8 cellular contexts compared by ENCODE assay signal in the genomic region with DNA sequence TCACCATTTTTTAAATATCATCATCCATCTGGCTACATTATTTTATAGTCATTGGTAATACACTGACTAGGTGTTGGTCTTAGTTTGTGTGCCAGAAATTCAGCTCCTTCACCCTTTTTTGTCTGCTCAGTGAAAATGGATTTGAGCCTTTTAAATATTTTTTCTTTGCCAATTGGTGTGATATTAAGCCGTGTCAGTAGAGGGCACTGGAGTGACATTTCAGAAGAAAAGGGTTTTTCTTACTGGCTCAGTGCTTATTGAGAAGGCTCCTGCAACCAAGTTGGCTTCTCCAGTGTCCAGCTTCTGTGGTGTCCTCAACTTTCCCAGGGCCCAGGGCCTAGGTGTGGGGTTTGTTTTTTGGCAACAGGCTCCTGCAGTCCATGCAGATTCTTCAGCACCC.
DNase-seq lines count a peak whose midpoint lies in the region; ATAC-seq and TF ChIP-seq lines count a peak whose summit lies in the region.
"Had no signal": no experiment of that assay in that cellular context is flagged by ENCODE, and none has a peak within 500 bp of the region (broad histone marks: within the 10 kb centered on the region; RNA-seq: fewer than 3 reads in every experiment).

No MANE protein-coding gene starts in this region.

- no peak overlapping the region for H3K27ac ChIP-seq in IMR-90 (ENCODE audit: insufficient read depth, low read length)
- no peak overlapping the region for H3K27ac ChIP-seq in vagina
- H3K27ac ChIP-seq in prostate gland: no peak overlapping the region
- H3K27ac ChIP-seq: epithelial cell of prostate had no signal

- H2AFZ ChIP-seq in IMR-90 (replicated peaks; ENCODE audit: low read length, poor library complexity): no peak overlapping the region

- no peak overlapping the region for H3K4ac ChIP-seq in IMR-90 (ENCODE audit: low read depth, low read length)

- DNase-seq in IMR-90: peak; percentile 41
- peak; percentile 12 for DNase-seq in UCSD-AML1 (lab: John Stamatoyannopoulos, UW; ENCODE audit: unreplicated experiment)
- peak; percentile 16 to 54 for DNase-seq in lung microvascular endothelial cell (ENCODE audit: low read depth in 2 of 2)
- no peak for DNase-seq in vagina (ENCODE audit: extremely low spot score in 2 of 2)
- no peak for DNase-seq in activated CD8-positive, alpha-beta memory T cell treated with anti-CD3 and anti-CD28 coated beads for 24 hours
- no peak for DNase-seq in prostate gland (ENCODE audit: low spot score)

- no peaks in the 10 kb centered on the region for H3K4me1 ChIP-seq in IMR-90 (ENCODE audit: control insufficient read depth, insufficient read depth, low read length)
- H3K4me1 ChIP-seq in vagina: no peaks in the 10 kb centered on the region
- no peaks in the 10 kb centered on the region for H3K4me1 ChIP-seq in prostate gland (replicated peaks)

- CTCF ChIA-PET in IMR-90 (lab: Yijun Ruan, JAX): interaction anchor here (0.6 to 1.7 kb wide), 3 partner anchors 551 to 1043 kb away, joined by 3 to 14 read pairs (median 3); no protein-coding TSS in a partner anchor

- no peaks in the 10 kb centered on the region for H3K9me1 ChIP-seq in IMR-90 (ENCODE audit: insufficient read depth, low read length)

- H3K4me2 ChIP-seq in IMR-90 (ENCODE audit: low read depth, low read length): no peak overlapping the region

- H3K4me3 ChIP-seq in IMR-90 (ENCODE audit: insufficient read depth, low read depth, low read length) (no peak overlapping the region), vagina (no peak overlapping the region), prostate gland (no peak overlapping the region)

- H3K56ac ChIP-seq in IMR-90 (ENCODE audit: extremely low read depth, insufficient read depth, low read length): no peak overlapping the region

- peak; percentile 61 for TF ChIP-seq RAD21 in IMR-90 (IDR thresholded peaks at IDR 0.05; ENCODE audit: low read length)

- TF ChIP-seq POLR2A in IMR-90 (IDR thresholded peaks at IDR 0.05; ENCODE audit: low read depth, low read length) (no peak), vagina (IDR thresholded peaks at IDR 0.05) (no peak), prostate gland (IDR thresholded peaks at IDR 0.05) (no peak)

- H3K9me3 ChIP-seq in IMR-90 (ENCODE audit: control insufficient read depth, insufficient read depth, low read length) (no peaks in the 10 kb centered on the region), vagina (no peaks in the 10 kb centered on the region), prostate gland (no peaks in the 10 kb centered on the region)

- no peak overlapping the region for H2BK15ac ChIP-seq in IMR-90 (ENCODE audit: low read depth, low read length)

- TF ChIP-seq CTCF in IMR-90 (conservative IDR thresholded peaks at IDR 0.05; ENCODE audit: low read depth, low read length): peak; percentile 60
- no peak for TF ChIP-seq CTCF in vagina (IDR thresholded peaks at IDR 0.05)
- no peak for TF ChIP-seq CTCF in prostate gland (IDR thresholded peaks at IDR 0.05)

- H3K36me3 ChIP-seq in IMR-90 (ENCODE audit: control insufficient read depth, insufficient read depth, low read length) (no peaks in the 10 kb centered on the region), vagina (no peaks in the 10 kb centered on the region), prostate gland (no peaks in the 10 kb centered on the region)

- intact Hi-C loops in IMR-90 (cut with micrococcal nuclease): loop anchor here (1.0 to 2.0 kb wide), 2 partner anchors 352 to 559 kb away; no protein-coding TSS in a partner anchor
- intact Hi-C loops in vagina (cut with DNase I): no loop called here
- intact Hi-C loops in prostate gland (cut with DNase I): no loop called here

- no peak overlapping the region for H3K9ac ChIP-seq in IMR-90 (ENCODE audit: low read depth, low read length)

- H2AK9ac ChIP-seq in IMR-90 (replicated peaks; ENCODE audit: low read depth, low read length, poor library complexity): no peak overlapping the region

- no peak overlapping the region for H2BK20ac ChIP-seq in IMR-90 (ENCODE audit: low read depth, low read length)

- H2BK120ac ChIP-seq in IMR-90 (ENCODE audit: low read depth, low read length): no peak overlapping the region

- no peak overlapping the region for H3K23ac ChIP-seq in IMR-90 (ENCODE audit: low read depth, low read length)

- no peak overlapping the region for H2AK5ac ChIP-seq in IMR-90 (ENCODE audit: low read depth, low read length)

- H4K8ac ChIP-seq in IMR-90 (ENCODE audit: low read depth in 2 of 2, low read length in 2 of 2): no peak overlapping the region

- no CpG with 5 or more reads among the region's 1 CpG for WGBS in IMR-90 (ENCODE audit: extremely low coverage in 2 of 2, insufficient read length in 1 of 2), 2 experiments
- WGBS in prostate gland: 77% methylated on average over 1 of the region's 1 CpG

- in situ Hi-C loops in IMR-90 (cut with MboI; ENCODE audit: low sequenced_read_pairs): loop anchor here (10.0 to 25.0 kb wide), 2 partner anchors 554 to 1242 kb away; no protein-coding TSS in a partner anchor

- ATAC-seq in GM18498 (IDR thresholded peaks at IDR 0.05; ENCODE audit: unreplicated experiment) (peak; percentile 52), IMR-90 (ENCODE audit: low read depth) (peak; percentile 60; the same call in 1 of the 2 replicates)

- dilution Hi-C loops in IMR-90 (cut with HindIII; ENCODE audit: low sequenced_read_pairs, unreplicated experiment): no loop called here

- no peaks in the 10 kb centered on the region for H4K20me1 ChIP-seq in IMR-90 (ENCODE audit: insufficient read depth, low read length)

- H4K5ac ChIP-seq in IMR-90 (ENCODE audit: low read depth, low read length): no peak overlapping the region

- H3K14ac ChIP-seq in IMR-90 (replicated peaks; ENCODE audit: low read depth, low read length): no peak overlapping the region

- H3K27me3 ChIP-seq in IMR-90 (ENCODE audit: control insufficient read depth, insufficient read depth, low read length) (no peaks in the 10 kb centered on the region), vagina (no peaks in the 10 kb centered on the region), prostate gland (replicated peaks; ENCODE audit: insufficient read depth) (no peaks in the 10 kb centered on the region)

- H4K91ac ChIP-seq in IMR-90 (ENCODE audit: insufficient read depth, low read depth, low read length): no peak overlapping the region

- no TSS peak for BruUV-seq in IMR-90 (replicated peaks; lab: Mats Ljungman, UMichigan)

- H3K79me1 ChIP-seq in IMR-90 (ENCODE audit: low read depth in 1 of 2, low read length in 2 of 2): no peaks in the 10 kb centered on the region

- H2BK5ac ChIP-seq in IMR-90 (ENCODE audit: low read depth, low read length, poor library complexity, severe bottlenecking): no peak overlapping the region

- H3K18ac ChIP-seq in IMR-90 (ENCODE audit: low read depth, low read length): no peak overlapping the region

- POLR2A ChIA-PET in IMR-90 (lab: Charles Lee; ENCODE audit: unreplicated experiment): no interaction called here

TF ChIP-seq in IMR-90, 13 proteins besides CTCF, POLR2A, EP300 and RAD21:
- TF ChIP-seq NFE2L2 (IDR thresholded peaks at IDR 0.05; ENCODE audit: low read depth, low read length) (no peak), SMC3 (IDR thresholded peaks at IDR 0.05; ENCODE audit: low read depth, low read length) (peak; percentile 31), BHLHE40 (IDR thresholded peaks at IDR 0.05; ENCODE audit: low read depth, low read length) (no peak)
TF ChIP-seq in IMR-90: peak in this region for 1.

Comparison
In these comparisons a context has a peak if more than half of its experiments do, and no peak if none do; other contexts are left out.
1. DNase-seq: peak in IMR-90 (single experiment), UCSD-AML1 (single experiment) and lung microvascular endothelial cell (2 of 2); none in vagina (0 of 2), activated CD8-positive, alpha-beta memory T cell treated with anti-CD3 and anti-CD28 coated beads for 24 hours (single experiment) and prostate gland (single experiment).